In genomic region chr2:128324008-128324896, GRCh38 we compare ENCODE assay signal across 1 cellular context.
TF ChIP-seq lines count a peak whose summit lies in the region.

No MANE protein-coding gene starts in this region.

TF ChIP-seq in H1, 55 proteins besides CTCF, POLR2A, EP300 and RAD21:
- no peak for TF ChIP-seq GTF2F1 (IDR thresholded peaks at IDR 0.05; ENCODE audit: borderline replicate concordance, low read depth, low read length)
- no peak for TF ChIP-seq MAFK (IDR thresholded peaks at IDR 0.05; ENCODE audit: low read depth, low read length)
- TF ChIP-seq HDAC2 (IDR thresholded peaks at IDR 0.05; ENCODE audit: borderline replicate concordance in 1 of 2, low read depth in 2 of 2, low read length in 2 of 2), result no peak
- no peak for TF ChIP-seq GABPA (IDR thresholded peaks at IDR 0.05; ENCODE audit: borderline replicate concordance, insufficient read depth, low read length)
- TF ChIP-seq POLR2AphosphoS5 (IDR thresholded peaks at IDR 0.05; ENCODE audit: low read depth, low read length), result no peak
